In the genomic region with DNA sequence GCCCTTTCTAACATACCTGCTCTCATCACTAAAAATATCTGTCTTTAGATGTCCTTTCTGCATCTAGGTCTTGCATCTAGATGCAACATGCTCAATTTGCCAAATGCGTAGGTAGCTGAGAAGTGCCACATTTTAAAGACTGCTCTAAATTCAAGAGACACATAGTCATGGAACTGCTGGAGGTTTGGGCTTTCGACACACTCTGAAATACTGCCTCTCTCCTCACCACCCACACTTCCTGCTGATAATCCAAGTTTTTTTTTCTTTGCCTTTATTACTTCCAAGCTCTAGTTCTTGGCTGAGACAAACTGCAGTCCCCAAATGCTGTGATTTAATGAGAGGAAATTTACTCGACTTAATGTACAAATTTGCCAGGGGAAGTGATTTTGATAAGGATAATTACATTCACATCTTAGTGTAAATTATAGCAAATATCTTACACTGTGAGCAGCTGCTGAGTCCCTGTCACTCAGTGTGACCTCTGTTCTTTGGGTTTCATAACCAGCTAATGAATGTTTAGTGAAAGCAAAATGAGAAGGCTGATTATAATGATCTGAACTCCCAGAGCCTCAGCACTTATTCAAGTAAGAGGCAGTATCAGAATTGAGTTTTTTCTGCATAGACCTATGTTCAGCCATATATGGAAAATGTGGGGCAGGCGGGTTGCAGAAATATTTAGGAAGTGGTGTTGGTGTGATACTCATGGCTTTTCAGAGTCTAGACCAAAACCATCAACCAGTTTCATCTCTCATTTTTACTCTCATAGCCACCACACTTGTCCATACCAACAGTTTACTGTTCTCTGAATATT, we compare ENCODE assay signal across 10 cellular contexts. TPM values are rescaled to one million over a fixed set of nuclear protein-coding genes. Genes with fewer than 3 reads are reported as not detected.
DNase-seq lines count a peak whose midpoint lies in the region; ATAC-seq lines count a peak whose summit lies in the region.
"Had no signal": no experiment of that assay in that cellular context is flagged by ENCODE, and none has a peak within 500 bp of the region (broad histone marks: within the 10 kb centered on the region; RNA-seq: fewer than 3 reads in every experiment).

No MANE protein-coding gene starts in this region.

- H3K4ac ChIP-seq in mesendoderm (ENCODE audit: low read depth, low read length): no peak overlapping the region

- H3K4me3 Mint-ChIP-seq in T-cell: no peak overlapping the region
- H3K4me3 Mint-ChIP-seq in CD4-positive, alpha-beta memory T cell: no peak overlapping the region
- no peak overlapping the region for H3K4me3 Mint-ChIP-seq in CD8-positive, alpha-beta memory T cell

- H3K4me3 ChIP-seq in mesendoderm (ENCODE audit: low read length): no peak overlapping the region
- no peak overlapping the region for H3K4me3 ChIP-seq in CD4-positive, alpha-beta memory T cell (ENCODE audit: low read length in 2 of 2)
- no peak overlapping the region for H3K4me3 ChIP-seq in CD8-positive, alpha-beta memory T cell (ENCODE audit: low read length)

- no peaks in the 10 kb centered on the region for H3K9me3 Mint-ChIP-seq in T-cell
- H3K9me3 Mint-ChIP-seq in CD4-positive, alpha-beta memory T cell: peaks cover 0 to 5% (median 0%) of the 10 kb centered on the region in 8 donors
- peaks cover 0 to 4% (median 0%) of the 10 kb centered on the region in 5 donors for H3K9me3 Mint-ChIP-seq in CD8-positive, alpha-beta memory T cell

- no peaks in the 10 kb centered on the region for H3K79me2 ChIP-seq in mesendoderm (ENCODE audit: control insufficient read depth, insufficient read depth, low read length)

- H3K9ac ChIP-seq in mesendoderm (ENCODE audit: low read length): no peak overlapping the region

- no peak overlapping the region for H3K18ac ChIP-seq in mesendoderm (ENCODE audit: low read length)

- no peak overlapping the region for H4K5ac ChIP-seq in mesendoderm (ENCODE audit: low read length)

- no peak overlapping the region for H2BK15ac ChIP-seq in mesendoderm (replicated peaks; ENCODE audit: low read depth)

- ATAC-seq in GM18907 (IDR thresholded peaks at IDR 0.05; ENCODE audit: unreplicated experiment): peak; percentile 95
- peak; percentile 81 for ATAC-seq in GM21737 (IDR thresholded peaks at IDR 0.05; ENCODE audit: unreplicated experiment)
- peak; percentile 87 for ATAC-seq in HG03565 (IDR thresholded peaks at IDR 0.05; ENCODE audit: unreplicated experiment)
- no peak for ATAC-seq in T-cell (replicated peaks in 1 of 4)

- peaks cover 1% of the 10 kb centered on the region for H3K4me1 ChIP-seq in mesendoderm (ENCODE audit: control insufficient read depth, low read depth, low read length)
- no peaks in the 10 kb centered on the region for H3K4me1 ChIP-seq in CD4-positive, alpha-beta memory T cell (ENCODE audit: insufficient read depth, low read length)
- no peaks in the 10 kb centered on the region for H3K4me1 ChIP-seq in CD8-positive, alpha-beta memory T cell (ENCODE audit: insufficient read depth, low read length)

- no peak overlapping the region for H2AK5ac ChIP-seq in mesendoderm (ENCODE audit: low read length)

- H3K23ac ChIP-seq in mesendoderm (ENCODE audit: low read length): no peak overlapping the region

- CTCF ChIA-PET in T-cell (lab: Charles Lee): no interaction called here
- CTCF ChIA-PET in CD4-positive, alpha-beta memory T cell (lab: Charles Lee; ENCODE audit: partially characterized antibody): no interaction called here
- CTCF ChIA-PET in CD8-positive, alpha-beta memory T cell (lab: Charles Lee): no interaction called here

- DNase-seq in mesendoderm (peak; percentile 20), DMS 273 (lab: John Stamatoyannopoulos, UW; ENCODE audit: unreplicated experiment) (no peak), T-cell (no peak)
- no peak for DNase-seq in CD4-positive, alpha-beta memory T cell
- DNase-seq in CD8-positive, alpha-beta memory T cell: no peak
- DNase-seq: NCI-H446 had no signal

- peaks cover 20 to 26% of the 10 kb centered on the region in 2 donors for H3K27me3 Mint-ChIP-seq in T-cell
- peaks cover 12 to 13% of the 10 kb centered on the region in 2 donors for H3K27me3 Mint-ChIP-seq in CD4-positive, alpha-beta memory T cell
- peaks cover 3 to 32% of the 10 kb centered on the region in 2 donors for H3K27me3 Mint-ChIP-seq in CD8-positive, alpha-beta memory T cell

- no peaks in the 10 kb centered on the region for H3K27me3 ChIP-seq in mesendoderm (ENCODE audit: insufficient read depth, low read length, poor library complexity)
- no peaks in the 10 kb centered on the region for H3K27me3 ChIP-seq in CD4-positive, alpha-beta memory T cell (ENCODE audit: insufficient read depth, low read length)
- H3K27me3 ChIP-seq in CD8-positive, alpha-beta memory T cell (ENCODE audit: insufficient read depth, low read length, poor library complexity, severe bottlenecking): no peaks in the 10 kb centered on the region

- WGBS in mesendoderm (ENCODE audit: extremely low coverage, insufficient coverage, low lambda C conversion rate): no CpG with 5 or more reads among the region's 4 CpGs

- intact Hi-C loops in CD4-positive, alpha-beta memory T cell (cut with micrococcal nuclease): no loop called here

- H3K27ac Mint-ChIP-seq in T-cell: no peak overlapping the region
- H3K27ac Mint-ChIP-seq in CD4-positive, alpha-beta memory T cell: no peak overlapping the region
- no peak overlapping the region for H3K27ac Mint-ChIP-seq in CD8-positive, alpha-beta memory T cell

- H3K36me3 ChIP-seq in mesendoderm (ENCODE audit: control insufficient read depth, insufficient read depth, low read length): no peaks in the 10 kb centered on the region
- no peaks in the 10 kb centered on the region for H3K36me3 ChIP-seq in CD4-positive, alpha-beta memory T cell (ENCODE audit: insufficient read depth, low read length)
- H3K36me3 ChIP-seq in CD8-positive, alpha-beta memory T cell (ENCODE audit: insufficient read depth, low read length): no peaks in the 10 kb centered on the region

- no peak overlapping the region for H3K27ac ChIP-seq in mesendoderm (ENCODE audit: low read depth, low read length)
- no peak overlapping the region for H3K27ac ChIP-seq in CD4-positive, alpha-beta memory T cell (ENCODE audit: low read depth, low read length)
- H3K27ac ChIP-seq in CD8-positive, alpha-beta memory T cell (ENCODE audit: low read depth, low read length): no peak overlapping the region

- POLR2A ChIA-PET in T-cell (lab: Charles Lee): no interaction called here
- POLR2A ChIA-PET in CD4-positive, alpha-beta memory T cell (lab: Charles Lee; ENCODE audit: partially characterized antibody): no interaction called here
- POLR2A ChIA-PET in CD8-positive, alpha-beta memory T cell (lab: Charles Lee): no interaction called here

- no peaks in the 10 kb centered on the region for H3K9me3 ChIP-seq in CD4-positive, alpha-beta memory T cell (ENCODE audit: control insufficient read depth in 1 of 2, low read length in 2 of 2)
- H3K9me3 ChIP-seq in CD8-positive, alpha-beta memory T cell (ENCODE audit: low read length): no peaks in the 10 kb centered on the region

- no peak overlapping the region for H2BK5ac ChIP-seq in mesendoderm (ENCODE audit: low read length)

- H4K8ac ChIP-seq in mesendoderm (ENCODE audit: low read depth, low read length): no peak overlapping the region

- H2BK120ac ChIP-seq in mesendoderm (ENCODE audit: low read depth, low read length): no peak overlapping the region

- H3K36me3 Mint-ChIP-seq in T-cell: no peaks in the 10 kb centered on the region
- no peaks in the 10 kb centered on the region for H3K36me3 Mint-ChIP-seq in CD4-positive, alpha-beta memory T cell
- no peaks in the 10 kb centered on the region for H3K36me3 Mint-ChIP-seq in CD8-positive, alpha-beta memory T cell

- no peak overlapping the region for H3K4me2 ChIP-seq in mesendoderm (ENCODE audit: low read length)

- no peak overlapping the region for H3K56ac ChIP-seq in mesendoderm (ENCODE audit: low read length)

- no peaks in the 10 kb centered on the region for H3K4me1 Mint-ChIP-seq in T-cell
- no peaks in the 10 kb centered on the region for H3K4me1 Mint-ChIP-seq in CD4-positive, alpha-beta memory T cell
- H3K4me1 Mint-ChIP-seq in CD8-positive, alpha-beta memory T cell: no peaks in the 10 kb centered on the region

- H3K79me1 ChIP-seq in mesendoderm (ENCODE audit: low read length): no peaks in the 10 kb centered on the region

RNA-seq across cellular contexts. Expression of a gene that starts 31.3 kb away (rescaled TPM):
- 0.25 TPM for polyA plus RNA-seq in mesendoderm (2013, experiment 1 of 2)
- polyA plus RNA-seq in mesendoderm (2013, experiment 2 of 2): 0.18 TPM
- not detected for total RNA-seq in T-cell
- total RNA-seq in CD4-positive, alpha-beta memory T cell: not detected
- not detected for polyA plus RNA-seq in CD4-positive, alpha-beta memory T cell
- total RNA-seq in CD8-positive, alpha-beta memory T cell: not detected
- not detected for polyA plus RNA-seq in CD8-positive, alpha-beta memory T cell
- total RNA-seq: lung microvascular endothelial cell had no signal

Comparison
In these comparisons a context has a peak if more than half of its experiments do, and no peak if none do; other contexts are left out.
1. ATAC-seq: peak in GM18907 (single experiment), GM21737 (single experiment) and HG03565 (single experiment); none in T-cell (0 of 4).